16 cellular contexts compared by ENCODE assay signal in genomic region chr15:48550822-48551525, GRCh38.
"Had no signal": no experiment of that assay in that cellular context is flagged by ENCODE, and none has a peak within 500 bp of the region (broad histone marks: within the 10 kb centered on the region; RNA-seq: fewer than 3 reads in every experiment).

No MANE protein-coding gene starts in this region.

- H3K9me3 Mint-ChIP-seq: activated CD4-positive, alpha-beta T cell treated with anti-CD3 and anti-CD28 coated beads, Interleukin-2, amount 10 ng/mL, durations not matched to agents 7 days and 5 days; activated T-helper 2 cell treated with anti-CD3 and anti-CD28 coated beads, Interferon-gamma antibody, Interleukin-2, Interleukin-4, amounts not matched to agents 10 μg/mL and 5 μg/mL and 100 μg/mL, durations not matched to agents 14 hours and 24 hours and 36 hours; natural killer cell; stimulated activated naive CD8-positive, alpha-beta T cell treated with anti-CD3 and anti-CD28 coated beads, Interleukin-15, amount 100 ng/mL, for 72 hours; T-cell had no signal

- H3K36me3 ChIP-seq: adrenal gland, gastroesophageal sphincter, thoracic aorta had no signal

- DNase-seq: activated CD4-positive, alpha-beta T cell treated with anti-CD3 and anti-CD28 coated beads, Interleukin-2, amount 10 ng/mL, durations not matched to agents 7 days and 5 days; activated naive CD4-positive, alpha-beta T cell treated with anti-CD3 and anti-CD28 coated beads, Interleukin-2, amount 50 U/mL, for 16 hours; activated T-cell treated with anti-CD3 and anti-CD28 coated beads for 4 hours; adrenal gland; left cardiac atrium; mucosa of descending colon; natural killer cell; occipital lobe; stimulated activated CD4-positive, alpha-beta T cell treated with anti-CD3 and anti-CD28 coated beads, Interleukin-4, amount 100 ng/mL, for 4 hours; stimulated activated naive CD8-positive, alpha-beta T cell treated with anti-CD3 and anti-CD28 coated beads, Interleukin-15, amount 100 ng/mL, for 72 hours; T-cell had no signal

- H3K4me3 Mint-ChIP-seq: activated CD4-positive, alpha-beta T cell treated with anti-CD3 and anti-CD28 coated beads, Interleukin-2, amount 10 ng/mL, durations not matched to agents 7 days and 5 days; brain; natural killer cell; stimulated activated naive CD8-positive, alpha-beta T cell treated with anti-CD3 and anti-CD28 coated beads, Interleukin-15, amount 100 ng/mL, for 72 hours; T-cell had no signal

- H3K4me1 Mint-ChIP-seq: activated CD4-positive, alpha-beta T cell treated with anti-CD3 and anti-CD28 coated beads, Interleukin-2, amount 10 ng/mL, durations not matched to agents 7 days and 5 days; natural killer cell; stimulated activated naive CD8-positive, alpha-beta T cell treated with anti-CD3 and anti-CD28 coated beads, Interleukin-15, amount 100 ng/mL, for 72 hours; T-cell had no signal

- H3K36me3 Mint-ChIP-seq: brain, natural killer cell, T-cell had no signal

- H3K27me3 ChIP-seq: adrenal gland, gastroesophageal sphincter had no signal

- H3K27ac ChIP-seq: adrenal gland, SK-N-MC, thoracic aorta had no signal

- H3K27me3 Mint-ChIP-seq: brain; stimulated activated naive CD8-positive, alpha-beta T cell treated with anti-CD3 and anti-CD28 coated beads, Interleukin-15, amount 100 ng/mL, for 72 hours had no signal

- H3K4me1 ChIP-seq: adrenal gland had no signal

- H3K9me3 ChIP-seq: adrenal gland, gastroesophageal sphincter, mucosa of descending colon, thoracic aorta had no signal

- H3K27ac Mint-ChIP-seq: activated CD4-positive, alpha-beta T cell treated with anti-CD3 and anti-CD28 coated beads, Interleukin-2, amount 10 ng/mL, durations not matched to agents 7 days and 5 days; activated T-helper 2 cell treated with anti-CD3 and anti-CD28 coated beads, Interferon-gamma antibody, Interleukin-2, Interleukin-4, amounts not matched to agents 10 μg/mL and 5 μg/mL and 100 μg/mL, durations not matched to agents 14 hours and 24 hours and 36 hours; brain; natural killer cell; stimulated activated naive CD8-positive, alpha-beta T cell treated with anti-CD3 and anti-CD28 coated beads, Interleukin-15, amount 100 ng/mL, for 72 hours; T-cell had no signal

- H3K4me3 ChIP-seq: adrenal gland, gastroesophageal sphincter, mucosa of descending colon, SK-N-MC, thoracic aorta had no signal
